In genomic region chr7:99843808-99844207, GRCh38 we compare ENCODE assay signal across 2 cellular contexts.
TF ChIP-seq lines count a peak whose summit lies in the region.

No MANE protein-coding gene starts in this region.

TF ChIP-seq in IMR-90, 13 proteins besides CTCF, POLR2A, EP300 and RAD21:
- no peak for TF ChIP-seq MAFK (IDR thresholded peaks at IDR 0.05; ENCODE audit: low read depth, low read length)
- peak; percentile 54 for TF ChIP-seq CEBPB (IDR thresholded peaks at IDR 0.05; ENCODE audit: low read depth, low read length)
TF ChIP-seq in IMR-90: peak in this region for 1.

TF ChIP-seq in K562, 482 proteins besides CTCF, POLR2A, EP300 and RAD21:
- TF ChIP-seq CEBPG (CRISPR knock-in tag; IDR thresholded peaks at IDR 0.05) (no peak), CEBPG (tag; conservative IDR thresholded peaks at IDR 0.05 in 1 of 2, IDR thresholded peaks at IDR 0.05 in 1 of 2) (peak; percentile 33 to 77; a peak in 3 of 4 replicates), CGGBP1 (CRISPR knock-in tag; IDR thresholded peaks at IDR 0.05) (no peak), CEBPB (tag; IDR thresholded peaks at IDR 0.05) (peak; percentile 71; the same call in 1 of the 2 replicates), ZNF143 (CRISPR knock-in tag; IDR thresholded peaks at IDR 0.05) (no peak), PTBP1 (IDR thresholded peaks at IDR 0.05; ENCODE audit: low read depth, low read length) (no peak), CAMTA2 (CRISPR knock-in tag; conservative IDR thresholded peaks at IDR 0.05) (no peak)
